Comparison of ENCODE assay signal across 8 cellular contexts in the genomic region with DNA sequence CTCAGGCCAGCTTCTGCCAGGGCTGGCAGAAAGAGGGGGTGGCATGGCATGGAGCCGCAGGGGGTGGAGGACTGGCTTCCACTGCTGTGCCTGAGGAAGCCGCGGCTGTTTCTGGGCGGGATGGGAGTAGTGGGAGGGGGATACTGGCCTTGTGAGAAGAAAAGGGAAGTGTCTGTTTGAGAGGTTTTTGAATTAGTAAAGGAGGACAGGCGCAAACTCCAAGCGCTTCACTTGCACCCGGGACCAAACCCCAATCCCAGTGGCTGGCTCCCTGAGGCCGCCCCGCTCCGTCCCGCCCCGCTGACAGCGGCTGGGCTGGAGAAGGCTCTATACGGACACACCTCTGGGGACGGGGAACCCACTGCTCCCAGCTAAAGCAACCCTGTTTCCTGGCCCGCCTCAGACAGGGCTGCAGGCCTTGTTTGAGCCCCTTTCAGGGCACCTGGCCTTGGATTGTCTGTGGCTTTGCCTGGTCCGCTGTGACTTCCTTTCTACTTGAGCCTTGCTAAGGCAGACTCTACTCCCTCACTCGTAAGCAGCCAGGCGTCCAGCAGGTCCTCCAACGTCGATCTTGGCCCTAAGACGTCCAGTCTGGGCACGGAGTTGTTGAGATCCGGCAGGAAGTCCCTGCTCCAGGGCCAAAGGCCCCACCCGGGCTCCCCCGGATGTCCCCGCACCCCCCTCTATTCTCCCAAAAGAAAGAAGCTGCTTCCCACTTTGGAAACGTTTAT. TPM values are rescaled to one million over a fixed set of nuclear protein-coding genes. Genes with fewer than 3 reads are reported as not detected.
DNase-seq lines count a peak whose midpoint lies in the region; ATAC-seq and TF ChIP-seq lines count a peak whose summit lies in the region.

No MANE protein-coding gene starts in this region.

- peak overlapping the region; percentile 76 for H3K4me3 Mint-ChIP-seq in activated naive CD4-positive, alpha-beta T cell treated with anti-CD3 and anti-CD28 coated beads, Interleukin-2, amount 50 U/mL, for 24 hours

- intact Hi-C loops in tibial artery (cut with DNase I; ENCODE audit: low total_unique reads) = loop anchor here (5.0 kb wide), 1 partner anchor 43 kb away; a partner anchor contains a TSS

- ATAC-seq in HG03354 (IDR thresholded peaks at IDR 0.05; ENCODE audit: poor library complexity, severe bottlenecking, unreplicated experiment) (peak; percentile 17), left lobe of liver (peak; percentile 29)

- H3K36me3 ChIP-seq in tibial artery = no peaks in the 10 kb centered on the region

- H3K27me3 Mint-ChIP-seq in activated naive CD4-positive, alpha-beta T cell treated with anti-CD3 and anti-CD28 coated beads, Interleukin-2, amount 50 U/mL, for 24 hours = no peaks in the 10 kb centered on the region

- H3K4me3 ChIP-seq in tibial artery = peak overlapping the region; percentile 38 to 52

- no peaks in the 10 kb centered on the region for H3K9me3 Mint-ChIP-seq in activated naive CD4-positive, alpha-beta T cell treated with anti-CD3 and anti-CD28 coated beads, Interleukin-2, amount 50 U/mL, for 24 hours

- H3K9me3 ChIP-seq in tibial artery = no peaks in the 10 kb centered on the region

- H3K4me1 Mint-ChIP-seq in activated naive CD4-positive, alpha-beta T cell treated with anti-CD3 and anti-CD28 coated beads, Interleukin-2, amount 50 U/mL, for 24 hours = peaks cover 12% of the 10 kb centered on the region

- no peak for TF ChIP-seq CTCF in tibial artery (IDR thresholded peaks at IDR 0.05)

- DNase-seq in NCI-H146 (lab: John Stamatoyannopoulos, UW) (peak; percentile 49), NCI-H146 treated with DMSO at 0.1 percent for 48 hours (lab: John Stamatoyannopoulos, UW; ENCODE audit: unreplicated experiment) (no peak), left lobe of liver (ENCODE audit: low spot score) (peak; percentile 86), tibial artery (no peak), NCI-H345 treated with DMSO at 0.1 percent for 48 hours (lab: John Stamatoyannopoulos, UW; ENCODE audit: unreplicated experiment) (no peak)
- no peak for DNase-seq in NK-92 treated with Interleukin-12 subunit alpha and Interleukin-12 subunit beta, amount 100 ng/mL, for 24 hours (lab: John Stamatoyannopoulos, UW)

- no peak overlapping the region for H3K27ac Mint-ChIP-seq in activated naive CD4-positive, alpha-beta T cell treated with anti-CD3 and anti-CD28 coated beads, Interleukin-2, amount 50 U/mL, for 24 hours

- H3K27me3 ChIP-seq in tibial artery = peaks cover 0 to 2% of the 10 kb centered on the region in 2 donors

- peak overlapping the region; percentile 56 to 75 for H3K27ac ChIP-seq in tibial artery

- no peaks in the 10 kb centered on the region for H3K36me3 Mint-ChIP-seq in activated naive CD4-positive, alpha-beta T cell treated with anti-CD3 and anti-CD28 coated beads, Interleukin-2, amount 50 U/mL, for 24 hours

- H3K4me1 ChIP-seq in tibial artery = peaks cover 0 to 15% (median 10%) of the 10 kb centered on the region in 4 donors

RNA-seq across cellular contexts. Expression of a gene that starts 2.2 kb away (rescaled TPM):
- total RNA-seq in left lobe of liver = 9,787 TPM

RNA-seq across cellular contexts. Expression of a gene that starts 5.5 kb away (rescaled TPM):
- total RNA-seq in left lobe of liver = 11,492 TPM

RNA-seq across cellular contexts. Expression of a gene that starts 12.1 kb away (rescaled TPM):
- 102 TPM for total RNA-seq in left lobe of liver

RNA-seq across cellular contexts. Expression of a gene that starts 43.5 kb away (rescaled TPM):
- 757 TPM for total RNA-seq in left lobe of liver

RNA-seq across cellular contexts. Expression of a gene that starts 47.4 kb away (rescaled TPM):
- 53.4 TPM for total RNA-seq in left lobe of liver

Comparison
In these comparisons a context has a peak if more than half of its experiments do, and no peak if none do; other contexts are left out.
1. DNase-seq: peak in NCI-H146 (single experiment) and left lobe of liver (single experiment); none in NCI-H146 treated with DMSO at 0.1 percent for 48 hours (single experiment), tibial artery (0 of 2), NK-92 treated with Interleukin-12 subunit alpha and Interleukin-12 subunit beta, amount 100 ng/mL, for 24 hours (single experiment) and NCI-H345 treated with DMSO at 0.1 percent for 48 hours (single experiment).